In the genomic region with DNA sequence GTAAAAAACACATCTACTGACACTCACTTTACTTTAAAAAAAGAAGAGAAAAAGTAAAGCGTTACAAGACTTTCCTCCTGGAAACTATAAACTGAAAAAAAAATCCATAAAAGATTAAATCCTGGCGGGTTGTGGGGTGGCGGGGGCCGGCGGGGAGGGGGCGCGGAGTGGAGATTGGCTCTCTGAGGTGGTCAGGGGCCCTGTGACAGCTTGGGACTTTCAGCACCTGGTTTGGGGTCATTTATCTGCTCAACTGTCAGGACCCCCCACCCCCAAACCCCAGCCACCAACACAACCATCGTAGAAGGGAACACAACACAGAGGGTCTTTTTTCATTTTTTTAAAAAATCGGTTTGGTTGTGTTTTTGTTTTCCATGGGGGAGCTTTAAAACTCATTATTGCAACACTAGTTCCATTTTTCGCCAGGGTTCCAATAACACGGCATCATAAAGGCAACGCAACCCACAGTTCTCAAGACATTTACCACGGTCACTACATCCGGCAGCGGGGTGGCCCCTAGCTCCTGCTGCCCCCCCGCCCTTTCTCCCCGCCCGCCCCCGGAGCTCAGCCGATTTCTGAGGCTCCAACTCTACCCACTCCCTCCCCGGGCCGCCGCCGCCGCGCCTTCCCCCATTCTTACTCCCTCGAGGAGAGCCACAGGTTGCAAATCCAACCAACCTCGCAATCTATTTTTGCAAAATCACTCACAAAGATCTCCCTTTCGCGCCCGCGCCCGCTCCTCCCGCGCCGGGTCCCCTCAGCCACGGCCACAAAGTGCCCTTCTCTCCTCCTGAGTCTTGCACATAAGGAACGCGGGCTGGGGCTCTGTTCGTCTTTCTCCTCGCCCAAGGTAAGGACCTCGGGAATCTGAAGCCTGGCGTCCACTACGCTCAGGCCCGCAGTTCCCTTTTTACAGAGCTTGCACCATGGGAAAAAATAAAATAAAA, we compare ENCODE assay signal across 8 cellular contexts. TPM values are rescaled to one million over a fixed set of nuclear protein-coding genes. Genes with fewer than 3 reads are reported as not detected.
A peak's percentile ranks its signal among the peaks of the same experiment; 100 is the strongest.
DNase-seq lines count a peak whose midpoint lies in the region; ATAC-seq and TF ChIP-seq lines count a peak whose summit lies in the region.

No MANE protein-coding gene starts in this region.

- H3K36me3 Mint-ChIP-seq in activated naive CD4-positive, alpha-beta T cell treated with anti-CD3 and anti-CD28 coated beads, Interleukin-2, amount 50 U/mL, for 72 hours: peaks cover 16 to 54% of the 10 kb centered on the region in 2 donors

- peak overlapping the region; percentile 79 for H3K4me3 ChIP-seq in H7 (ENCODE audit: insufficient read depth, low read depth, low read length)
- peak overlapping the region; percentile 74 for H3K4me3 ChIP-seq in cardiac muscle cell
- peak overlapping the region; percentile 76 for H3K4me3 ChIP-seq in trophoblast cell (ENCODE audit: low read depth, low read length)

- H3K9me3 ChIP-seq in cardiac muscle cell (ENCODE audit: low read depth) (no peaks in the 10 kb centered on the region), trophoblast cell (ENCODE audit: insufficient read depth, low read depth, low read length) (no peaks in the 10 kb centered on the region)

- H3K36me3 ChIP-seq in H7 (replicated peaks; ENCODE audit: control insufficient read depth, insufficient read depth, low read length) (no peaks in the 10 kb centered on the region), cardiac muscle cell (no peaks in the 10 kb centered on the region), trophoblast cell (ENCODE audit: control insufficient read depth in 1 of 2, insufficient read depth in 2 of 2, low read length in 2 of 2) (no peaks in the 10 kb centered on the region)

- TF ChIP-seq CTCF in cardiac muscle cell (IDR thresholded peaks at IDR 0.05; ENCODE audit: low read depth, low read length): no peak

- H3K4me1 ChIP-seq in cardiac muscle cell (ENCODE audit: low read depth) (peaks cover 18% of the 10 kb centered on the region), trophoblast cell (ENCODE audit: control insufficient read depth in 1 of 2, insufficient read depth in 2 of 2, low read length in 2 of 2) (peaks cover 6 to 17% of the 10 kb centered on the region in 2 experiments)

- H4K12ac ChIP-seq in trophoblast cell (ENCODE audit: low read depth, low read length): no peak overlapping the region

- peaks cover 13% of the 10 kb centered on the region for H3K79me2 ChIP-seq in trophoblast cell (ENCODE audit: control insufficient read depth, insufficient read depth, low read length, poor library complexity)

- H3K9ac ChIP-seq in trophoblast cell (ENCODE audit: low read length): peak overlapping the region; percentile 77

- peak overlapping the region; percentile 25 for H2AFZ ChIP-seq in trophoblast cell (ENCODE audit: insufficient read depth, low read length, poor library complexity)

- no peak overlapping the region for H3K23ac ChIP-seq in trophoblast cell (ENCODE audit: low read length)

- H3K9me3 Mint-ChIP-seq in activated naive CD4-positive, alpha-beta T cell treated with anti-CD3 and anti-CD28 coated beads, Interleukin-2, amount 50 U/mL, for 72 hours: no peaks in the 10 kb centered on the region

- H3K27me3 ChIP-seq in H7 (ENCODE audit: control insufficient read depth, insufficient read depth, low read length): peaks cover 29% of the 10 kb centered on the region
- H3K27me3 ChIP-seq in cardiac muscle cell: no peaks in the 10 kb centered on the region
- no peaks in the 10 kb centered on the region for H3K27me3 ChIP-seq in trophoblast cell (ENCODE audit: insufficient read depth, low read length)

- ATAC-seq in activated naive CD4-positive, alpha-beta T cell treated with anti-CD3 and anti-CD28 coated beads, Interleukin-2, amount 50 U/mL, for 72 hours: peak in 1 of 2 donors; percentile 8
- ATAC-seq in HG03342 (IDR thresholded peaks at IDR 0.05; ENCODE audit: unreplicated experiment): no peak

- DNase-seq in H7 (peak; percentile 71), OCI-M1 (lab: John Stamatoyannopoulos, UW) (peak; percentile 47), cardiac muscle cell (ENCODE audit: low read depth in 1 of 2, low spot score in 1 of 2) (peak; percentile 64 to 80), trophoblast cell (peak in 1 of 2 donors; percentile 52), foreskin melanocyte (no peak), epidermal melanocyte (ENCODE audit: insufficient read length, low spot score) (no peak)
- DNase-seq in activated naive CD4-positive, alpha-beta T cell treated with anti-CD3 and anti-CD28 coated beads, Interleukin-2, amount 50 U/mL, for 72 hours (ENCODE audit: low spot score in 2 of 2): peak; percentile 65 to 67

- H3K14ac ChIP-seq in trophoblast cell (ENCODE audit: low read length): peak overlapping the region; percentile 67

- no CpG with 5 or more reads among the region's 45 CpGs for WGBS in trophoblast cell (ENCODE audit: extremely low coverage, insufficient coverage, insufficient read length)

- H2BK120ac ChIP-seq in trophoblast cell (ENCODE audit: insufficient read depth, low read length, poor library complexity): peak overlapping the region; percentile 25

- H2BK12ac ChIP-seq in trophoblast cell (ENCODE audit: low read length): peak overlapping the region; percentile 73

- peak overlapping the region; percentile 95 for H3K4ac ChIP-seq in trophoblast cell (ENCODE audit: low read depth, low read length)

- peak overlapping the region; percentile 100 for H3K27ac Mint-ChIP-seq in activated naive CD4-positive, alpha-beta T cell treated with anti-CD3 and anti-CD28 coated beads, Interleukin-2, amount 50 U/mL, for 72 hours

- peak overlapping the region; percentile 23 for H4K8ac ChIP-seq in trophoblast cell (ENCODE audit: low read depth, low read length)

- peak overlapping the region; percentile 83 for H3K4me2 ChIP-seq in trophoblast cell (ENCODE audit: low read length)

- peak overlapping the region; percentile 26 for H2BK5ac ChIP-seq in trophoblast cell (ENCODE audit: low read depth, low read length, poor library complexity)

- no peak overlapping the region for H2AK5ac ChIP-seq in trophoblast cell (ENCODE audit: low read length)

- H3K27ac ChIP-seq in cardiac muscle cell (peak overlapping the region; percentile 98), trophoblast cell (ENCODE audit: low read depth, low read length) (no peak overlapping the region)

- H3K18ac ChIP-seq in trophoblast cell (ENCODE audit: low read length): peak overlapping the region; percentile 84

- peak overlapping the region; percentile 74 for H4K91ac ChIP-seq in trophoblast cell (ENCODE audit: low read depth, low read length)

- H3K79me1 ChIP-seq in trophoblast cell (ENCODE audit: low read length): peaks cover 27% of the 10 kb centered on the region

RNA-seq across cellular contexts. Expression of gene BCL6, which starts 1.8 kb away (rescaled TPM):
- 2.8 and 6.8 TPM in 2 replicates for total RNA-seq in H7 (2014; rRNA removed; shearing (Covaris generic))
- total RNA-seq in activated naive CD4-positive, alpha-beta T cell treated with anti-CD3 and anti-CD28 coated beads, Interleukin-2, amount 50 U/mL, for 72 hours: 100 to 1,000 TPM; 103 to 114 TPM
- 5.7 and 12.7 TPM in 2 replicates for total RNA-seq in cardiac muscle cell
- 3.6 and 4.9 TPM in 2 replicates for polyA plus RNA-seq in cardiac muscle cell
- polyA plus RNA-seq in trophoblast cell (2013): 17.5 and 18.7 TPM in 2 replicates

RNA-seq across cellular contexts. Expression of gene RTP2, which starts 41.1 kb away (rescaled TPM):
- total RNA-seq in H7 (2014; rRNA removed; shearing (Covaris generic)): not detected in 2 replicates
- total RNA-seq in activated naive CD4-positive, alpha-beta T cell treated with anti-CD3 and anti-CD28 coated beads, Interleukin-2, amount 50 U/mL, for 72 hours: not detected
- not detected in 2 replicates for total RNA-seq in cardiac muscle cell
- polyA plus RNA-seq in cardiac muscle cell: not detected in 2 replicates
- not detected in 2 replicates for polyA plus RNA-seq in trophoblast cell (2013)

Comparison
In these comparisons a context has a peak if more than half of its experiments do, and no peak if none do; other contexts are left out.
1. DNase-seq: peak in H7 (single experiment), OCI-M1 (single experiment), activated naive CD4-positive, alpha-beta T cell treated with anti-CD3 and anti-CD28 coated beads, Interleukin-2, amount 50 U/mL, for 72 hours (2 of 2) and cardiac muscle cell (2 of 2); none in foreskin melanocyte (single experiment) and epidermal melanocyte (single experiment).
2. Peak in every context shown above with its lines, with median percentiles within 50 percentile points of each other: H3K4me3 ChIP-seq.